Comparison of ENCODE assay signal across 21 cellular contexts in the genomic region with DNA sequence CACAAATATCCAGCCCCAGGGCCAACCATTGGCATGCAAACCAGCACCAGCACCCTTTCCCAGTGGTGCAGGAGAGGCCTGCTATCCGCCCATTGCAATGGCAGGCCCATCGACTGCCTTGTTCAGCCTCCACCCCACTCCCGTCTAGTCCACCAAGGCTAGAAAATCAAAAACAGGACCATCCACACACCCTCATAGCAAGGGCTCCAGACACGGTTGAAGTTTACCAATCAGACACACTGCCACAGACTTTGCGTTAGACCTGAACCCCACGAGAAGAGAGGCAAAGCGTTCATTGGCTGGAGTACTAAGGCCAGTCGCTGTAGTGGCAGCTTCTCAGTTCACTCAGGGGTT.
DNase-seq lines count a peak whose midpoint lies in the region; ATAC-seq, FAIRE-seq and TF ChIP-seq lines count a peak whose summit lies in the region.
"Had no signal": no experiment of that assay in that cellular context is flagged by ENCODE, and none has a peak within 500 bp of the region (broad histone marks: within the 10 kb centered on the region; RNA-seq: fewer than 3 reads in every experiment).

No MANE protein-coding gene starts in this region.

- no peaks in the 10 kb centered on the region for H3K79me2 ChIP-seq in H1 (ENCODE audit: control insufficient read depth in 1 of 2, insufficient read depth in 2 of 2, low read length in 2 of 2)

- H3K4me3 ChIP-seq in right cardiac atrium (ENCODE audit: low read length) (no peak overlapping the region), H1 (ENCODE audit: extremely low read depth in 1 of 4, insufficient read depth in 2 of 4, low read depth in 3 of 4, low read length in 4 of 4) (no peak overlapping the region)
- H3K4me3 ChIP-seq in CD4-positive, alpha-beta memory T cell (ENCODE audit: low read length in 2 of 2) = no peak overlapping the region
- H3K4me3 ChIP-seq: A549, GM12878, GM23248 had no signal

- H3K4me2 ChIP-seq in H1 (ENCODE audit: insufficient read depth in 1 of 2, low read depth in 2 of 2, low read length in 2 of 2) = no peak overlapping the region
- H3K4me2 ChIP-seq: A549 had no signal

- ATAC-seq in right cardiac atrium (no peak), left lobe of liver (no peak), GM21619 (IDR thresholded peaks at IDR 0.05; ENCODE audit: unreplicated experiment) (no peak)
- ATAC-seq: A549, GM12878 had no signal

- no peak overlapping the region for H3K14ac ChIP-seq in H1 (ENCODE audit: insufficient read length)

- FAIRE-seq in H1 (lab: Jason Lieb, UNC) = no peak
- FAIRE-seq: A549, GM12878 had no signal

- H3K4me1 ChIP-seq in right cardiac atrium (ENCODE audit: control insufficient read depth, insufficient read depth, low read length) (no peaks in the 10 kb centered on the region), H1 (replicated peaks in 1 of 4; ENCODE audit: control insufficient read depth in 3 of 4, insufficient read depth in 4 of 4, low read length in 3 of 4) (peaks cover 0 to 5% (median 2%) of the 10 kb centered on the region in 4 experiments; a peak in 2 of 7 replicates)
- no peaks in the 10 kb centered on the region for H3K4me1 ChIP-seq in CD4-positive, alpha-beta memory T cell (ENCODE audit: insufficient read depth, low read length)
- H3K4me1 ChIP-seq: A549 had no signal

- H3K56ac ChIP-seq in H1 (replicated peaks; ENCODE audit: insufficient read length, low read depth, low read length) = no peak overlapping the region

- H3K79me1 ChIP-seq in H1 (ENCODE audit: low read depth, low read length) = no peaks in the 10 kb centered on the region

- no peak overlapping the region for H3K9ac ChIP-seq in H1 (replicated peaks in 1 of 4; ENCODE audit: extremely low read depth in 1 of 4, low read depth in 3 of 4, low read length in 3 of 4)
- H3K9ac ChIP-seq: GM23248 had no signal

- H3K4me1 Mint-ChIP-seq in CD4-positive, alpha-beta memory T cell = no peaks in the 10 kb centered on the region

- no peak overlapping the region for H3K18ac ChIP-seq in H1 (ENCODE audit: extremely low read depth, low read length)

- no peaks in the 10 kb centered on the region for H3K36me3 ChIP-seq in H1 (ENCODE audit: control insufficient read depth in 2 of 4, insufficient read depth in 4 of 4, low read length in 3 of 4)
- H3K36me3 ChIP-seq in CD4-positive, alpha-beta memory T cell (ENCODE audit: insufficient read depth, low read length) = no peaks in the 10 kb centered on the region

- TF ChIP-seq POLR2A in H1 (IDR thresholded peaks at IDR 0.05; ENCODE audit: control extremely low read depth in 1 of 2, low read depth in 2 of 2, low read length in 2 of 2) = no peak

- H3K9me3 ChIP-seq in right cardiac atrium (ENCODE audit: control insufficient read depth, low read length) (no peaks in the 10 kb centered on the region), H1 (ENCODE audit: insufficient read depth in 2 of 2, low read depth in 1 of 2, low read length in 1 of 2) (no peaks in the 10 kb centered on the region)
- no peaks in the 10 kb centered on the region for H3K9me3 ChIP-seq in CD4-positive, alpha-beta memory T cell (ENCODE audit: control insufficient read depth in 1 of 2, low read length in 2 of 2)
- H3K9me3 ChIP-seq: A549 had no signal

- H3K9me3 Mint-ChIP-seq in CD4-positive, alpha-beta memory T cell = no peaks in the 10 kb centered on the region
- H3K9me3 Mint-ChIP-seq: CD4-positive, alpha-beta T cell had no signal

- no peak for TF ChIP-seq CTCF in H1 (IDR thresholded peaks at IDR 0.05; ENCODE audit: control extremely low read depth in 1 of 3, insufficient read depth in 1 of 3, low read depth in 1 of 3, low read length in 3 of 3)

- no peaks in the 10 kb centered on the region for H3K36me3 Mint-ChIP-seq in CD4-positive, alpha-beta memory T cell

- H3K23ac ChIP-seq in H1 (ENCODE audit: insufficient read length) = no peak overlapping the region

- H4K5ac ChIP-seq in H1 (ENCODE audit: insufficient read length, low read depth, low read length) = no peak overlapping the region

- POLR2A ChIA-PET in H1 (lab: Charles Lee; ENCODE audit: partially characterized antibody) = no interaction called here
- POLR2A ChIA-PET in CD4-positive, alpha-beta memory T cell (lab: Charles Lee; ENCODE audit: partially characterized antibody) = no interaction called here

- no peak overlapping the region for H2BK15ac ChIP-seq in H1 (ENCODE audit: low read length)

- no peaks in the 10 kb centered on the region for H4K20me1 ChIP-seq in H1 (replicated peaks in 1 of 2; ENCODE audit: control insufficient read depth in 1 of 2, insufficient read depth in 2 of 2, low read length in 2 of 2)

- H2BK120ac ChIP-seq in H1 (replicated peaks; ENCODE audit: low read depth, low read length) = no peak overlapping the region

- CTCF ChIA-PET in H1 (lab: Charles Lee; ENCODE audit: partially characterized antibody) = no interaction called here
- CTCF ChIA-PET in CD4-positive, alpha-beta memory T cell (lab: Charles Lee; ENCODE audit: partially characterized antibody) = no interaction called here

- no peaks in the 10 kb centered on the region for H3K27me3 ChIP-seq in right cardiac atrium (ENCODE audit: control insufficient read depth, insufficient read depth)
- H3K27me3 ChIP-seq in H1 (replicated peaks in 1 of 4; ENCODE audit: control insufficient read depth in 3 of 4, extremely low read depth in 1 of 4, insufficient read depth in 3 of 4, low read length in 3 of 4) = no peaks in the 10 kb centered on the region
- no peaks in the 10 kb centered on the region for H3K27me3 ChIP-seq in CD4-positive, alpha-beta memory T cell (ENCODE audit: insufficient read depth, low read length)

- TF ChIP-seq RAD21 in H1 (IDR thresholded peaks at IDR 0.05 in 1 of 2, conservative IDR thresholded peaks at IDR 0.05 in 1 of 2; ENCODE audit: low read depth in 2 of 2, low read length in 2 of 2) = no peak

- DNase-seq in cardiac septum (ENCODE audit: low spot score) = peak; percentile 69
- DNase-seq in right cardiac atrium = no peak
- peak in 1 of 2 experiments; percentile 19 for DNase-seq in H1 (ENCODE audit: low read depth in 1 of 2, low spot score in 2 of 2)
- DNase-seq in left lobe of liver (ENCODE audit: low spot score) = peak; percentile 31
- peak; percentile 12 for DNase-seq in ureter (ENCODE audit: low spot score)
- no peak for DNase-seq in CD4-positive, alpha-beta memory T cell
- DNase-seq in activated naive CD4-positive, alpha-beta T cell (lab: John Stamatoyannopoulos, UW) = no peak
- DNase-seq: AML-193; CD4-positive, alpha-beta T cell; COR-L47; DMS 273 treated with DMSO at 0.1 percent for 48 hours; DMS53; DND-41; EL; GM23248; H7 had no signal

- H2BK5ac ChIP-seq in H1 (ENCODE audit: low read depth, low read length) = no peak overlapping the region

- no peak overlapping the region for H2BK20ac ChIP-seq in H1 (ENCODE audit: low read length)

- H3K27ac ChIP-seq in right cardiac atrium (ENCODE audit: low read length) (no peak overlapping the region), H1 (ENCODE audit: low read depth, low read length) (no peak overlapping the region)
- no peak overlapping the region for H3K27ac ChIP-seq in CD4-positive, alpha-beta memory T cell (ENCODE audit: low read depth, low read length)
- H3K27ac ChIP-seq: 22Rv1, A549, C4-2B, GM23248 had no signal

- 0 out of 2 replicates have a peak overlapping the region, but pooled peaks have one; percentile 22 for H2AFZ ChIP-seq in H1 (ENCODE audit: low read length)
- H2AFZ ChIP-seq: GM23248 had no signal

- H3K4ac ChIP-seq in H1 (replicated peaks; ENCODE audit: insufficient read length, low read depth, low read length) = no peak overlapping the region

- 85% methylated on average over 8 of the region's 8 CpGs for WGBS in right cardiac atrium
- 90% methylated on average over 8 of the region's 8 CpGs; no CpG with 5 or more reads in 1 of the 2 experiments for WGBS in H1 (ENCODE audit: extremely low coverage in 1 of 2, insufficient coverage in 1 of 2, insufficient read length in 1 of 2, insufficient replicate concordance in 2 of 2, low coverage in 1 of 2, low lambda C conversion rate in 2 of 2, missing lambda C conversion rate in 1 of 2), 2 experiments

- peaks cover 2 to 3% of the 10 kb centered on the region in 2 donors for H3K27me3 Mint-ChIP-seq in CD4-positive, alpha-beta memory T cell

- no peak overlapping the region for H3K4me3 Mint-ChIP-seq in CD4-positive, alpha-beta memory T cell
- H3K4me3 Mint-ChIP-seq: CD4-positive, alpha-beta T cell had no signal

- no peak overlapping the region for H2BK12ac ChIP-seq in H1 (ENCODE audit: low read depth, low read length)

- H3K23me2 ChIP-seq in H1 (ENCODE audit: low read depth, low read length) = no peaks in the 10 kb centered on the region

- no peak overlapping the region for H2AK5ac ChIP-seq in H1 (ENCODE audit: low read depth, low read length)

- H4K8ac ChIP-seq in H1 (ENCODE audit: extremely low read depth, insufficient read depth, low read length) = no peak overlapping the region

- intact Hi-C loops in cardiac septum (cut with DNase I) = no loop called here
- intact Hi-C loops in right cardiac atrium (cut with DNase I) = no loop called here
- intact Hi-C loops in CD4-positive, alpha-beta memory T cell (cut with micrococcal nuclease) = no loop called here

- no peak for TF ChIP-seq EP300 in H1 (IDR thresholded peaks at IDR 0.05; ENCODE audit: borderline replicate concordance in 1 of 2, low read depth in 2 of 2, low read length in 2 of 2)

- no peak overlapping the region for H4K91ac ChIP-seq in H1 (replicated peaks; ENCODE audit: insufficient read length, low read length)

- no peak overlapping the region for H3K27ac Mint-ChIP-seq in CD4-positive, alpha-beta memory T cell
- H3K27ac Mint-ChIP-seq: CD4-positive, alpha-beta T cell had no signal

TF ChIP-seq in H1, 55 proteins besides CTCF, POLR2A, EP300 and RAD21:
- TF ChIP-seq, protein P1, sequence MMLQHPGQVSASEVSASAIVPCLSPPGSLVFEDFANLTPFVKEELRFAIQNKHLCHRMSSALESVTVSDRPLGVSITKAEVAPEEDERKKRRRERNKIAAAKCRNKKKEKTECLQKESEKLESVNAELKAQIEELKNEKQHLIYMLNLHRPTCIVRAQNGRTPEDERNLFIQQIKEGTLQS (IDR thresholded peaks at IDR 0.05; ENCODE audit: insufficient read depth, low read depth, low read length) = no peak
- no peak for TF ChIP-seq KDM1A (IDR thresholded peaks at IDR 0.05; ENCODE audit: borderline replicate concordance, low read length)

Comparison
In these comparisons a context has a peak if more than half of its experiments do, and no peak if none do; other contexts are left out.
1. DNase-seq: peak in cardiac septum (single experiment), left lobe of liver (single experiment) and ureter (single experiment); none in right cardiac atrium (0 of 3), CD4-positive, alpha-beta memory T cell (0 of 5) and activated naive CD4-positive, alpha-beta T cell (0 of 4).